In the genomic region with DNA sequence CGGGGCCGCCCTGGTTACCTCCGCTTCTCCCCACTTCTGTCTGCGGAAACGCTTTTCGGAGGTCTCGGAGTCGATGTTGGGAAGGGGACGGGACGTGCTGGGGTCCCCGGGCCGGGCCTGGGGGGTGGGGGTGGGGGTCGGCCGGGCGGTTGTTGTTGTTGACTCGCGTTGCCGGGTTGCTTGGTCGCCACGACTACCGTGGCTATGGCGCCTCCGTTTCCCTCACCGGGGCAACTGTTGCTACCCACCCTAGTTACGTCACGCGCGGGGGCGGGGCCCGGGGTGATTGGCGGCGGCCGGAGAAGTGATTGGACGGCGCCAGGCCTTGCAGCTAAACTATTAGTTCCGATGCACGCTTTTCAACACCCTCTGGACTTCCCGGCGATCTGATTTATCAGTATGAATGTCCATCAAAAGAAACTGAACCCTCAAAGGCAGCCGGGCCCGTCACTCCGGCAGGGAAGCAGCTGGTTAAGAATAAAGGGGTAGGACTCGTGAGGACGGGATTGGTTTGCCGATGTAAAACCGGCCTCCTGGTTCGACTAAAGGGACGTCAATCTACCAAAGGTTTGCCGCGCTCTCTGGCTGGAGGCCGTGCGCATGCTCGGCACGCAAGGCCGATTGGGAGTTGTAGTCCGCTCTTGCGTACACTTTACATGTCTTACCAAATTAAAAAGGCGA, we compare ENCODE assay signal across 8 cellular contexts. TPM values are rescaled to one million over a fixed set of nuclear protein-coding genes. Genes with fewer than 3 reads are reported as not detected.
DNase-seq lines count a peak whose midpoint lies in the region; ATAC-seq and TF ChIP-seq lines count a peak whose summit lies in the region.

RFX1 (minus strand) TSS at position 236 of the 681 bp plus-strand sequence. CDS start 12,477 bp downstream, outside the sequence.

- H3K4me3 ChIP-seq in AG04450 (ENCODE audit: low read depth, low read length), result peak within 1 kb of the TSS; percentile 75

- H3K27me3 ChIP-seq in AG04450 (ENCODE audit: control insufficient read depth, insufficient read depth, low read length), result no peaks in the 10 kb centered on the region

- H3K27ac Mint-ChIP-seq in immature natural killer cell, result peak within 1 kb of the TSS; percentile 99 to 100 (median 100)

- H3K9me3 Mint-ChIP-seq in immature natural killer cell, result no peaks in the 10 kb centered on the region

- H3K27me3 Mint-ChIP-seq in immature natural killer cell (ENCODE audit: low read depth in 3 of 3), result peaks cover 19 to 39% (median 24%) of the 10 kb centered on the region in 3 donors

- no peaks in the 10 kb centered on the region; the same call in 1 of the 2 replicates for H3K9me3 ChIP-seq in AG04450 (ENCODE audit: control insufficient read depth, insufficient read depth, low read length)

- DNase-seq in AG04450 (ENCODE audit: low read depth, low spot score) (peak; percentile 100), NCI-H446 treated with DMSO at 0.1 percent for 48 hours (lab: John Stamatoyannopoulos, UW) (peak; percentile 100), immature natural killer cell (peak; percentile 100), smooth muscle cell of the brain vasculature (ENCODE audit: low read depth, low spot score) (peak; percentile 100)
- DNase-seq in activated CD4-positive, CD25-positive, alpha-beta regulatory T cell treated with anti-CD3 and anti-CD28 coated beads, Interleukin-2, amount 50 U/mL, for 16 hours (ENCODE audit: low read depth, low spot score), result peak; percentile 100
- peak; percentile 99 for DNase-seq in central memory CD4-positive, alpha-beta T cell

- ATAC-seq in GM19025 (IDR thresholded peaks at IDR 0.05; ENCODE audit: low read depth, unreplicated experiment) (peak; percentile 73), HG03378 (IDR thresholded peaks at IDR 0.05; ENCODE audit: unreplicated experiment) (peak; percentile 79)

- POLR2A ChIA-PET in AG04450 (lab: Yijun Ruan, JAX), result interaction anchor here (0.6 to 1.8 kb wide), 9 partner anchors 15 to 498 kb away, joined by 3 to 8 read pairs (median 3); partner anchors contain the start of gene IL27RA

- no peaks in the 10 kb centered on the region for H3K36me3 Mint-ChIP-seq in immature natural killer cell

- CTCF ChIA-PET in AG04450 (lab: Charles Lee), result interaction anchor here (0.5 to 0.7 kb wide), 2 partner anchors 44 to 67 kb away, joined by 3 to 4 read pairs; no protein-coding TSS in a partner anchor

- H3K27ac ChIP-seq in AG04450 (ENCODE audit: low read depth, low read length), result peak within 1 kb of the TSS; percentile 94

- H3K4me3 Mint-ChIP-seq in immature natural killer cell, result peak within 1 kb of the TSS; percentile 94 to 98 (median 97)

- TF ChIP-seq CTCF in AG04450 (IDR thresholded peaks at IDR 0.05; ENCODE audit: low read depth, low read length), result no peak

- peaks cover 35 to 38% of the 10 kb centered on the region in 2 donors for H3K4me1 Mint-ChIP-seq in immature natural killer cell

RNA-seq across cellular contexts. Expression of gene RFX1, which starts in this region (rescaled TPM):
- polyA plus RNA-seq in AG04450 (2011; rRNA removed) (0.38 and 0.63 TPM in 2 replicates), immature natural killer cell (1 to 10 TPM in 1 of 3 donors, under 1 TPM in 2; 0.21 to 1.5 (median 0.66) TPM)
- polyA minus RNA-seq in AG04450 (2011; rRNA and poly(A)+ RNA removed), result 1.00 and 1.1 TPM in 2 replicates

Comparison
In these comparisons a context has a peak if more than half of its experiments do, and no peak if none do; other contexts are left out.
1. Peak in every context shown above with its lines: DNase-seq, ATAC-seq, H3K4me3 ChIP-seq and H3K27ac ChIP-seq.